In the genomic region with DNA sequence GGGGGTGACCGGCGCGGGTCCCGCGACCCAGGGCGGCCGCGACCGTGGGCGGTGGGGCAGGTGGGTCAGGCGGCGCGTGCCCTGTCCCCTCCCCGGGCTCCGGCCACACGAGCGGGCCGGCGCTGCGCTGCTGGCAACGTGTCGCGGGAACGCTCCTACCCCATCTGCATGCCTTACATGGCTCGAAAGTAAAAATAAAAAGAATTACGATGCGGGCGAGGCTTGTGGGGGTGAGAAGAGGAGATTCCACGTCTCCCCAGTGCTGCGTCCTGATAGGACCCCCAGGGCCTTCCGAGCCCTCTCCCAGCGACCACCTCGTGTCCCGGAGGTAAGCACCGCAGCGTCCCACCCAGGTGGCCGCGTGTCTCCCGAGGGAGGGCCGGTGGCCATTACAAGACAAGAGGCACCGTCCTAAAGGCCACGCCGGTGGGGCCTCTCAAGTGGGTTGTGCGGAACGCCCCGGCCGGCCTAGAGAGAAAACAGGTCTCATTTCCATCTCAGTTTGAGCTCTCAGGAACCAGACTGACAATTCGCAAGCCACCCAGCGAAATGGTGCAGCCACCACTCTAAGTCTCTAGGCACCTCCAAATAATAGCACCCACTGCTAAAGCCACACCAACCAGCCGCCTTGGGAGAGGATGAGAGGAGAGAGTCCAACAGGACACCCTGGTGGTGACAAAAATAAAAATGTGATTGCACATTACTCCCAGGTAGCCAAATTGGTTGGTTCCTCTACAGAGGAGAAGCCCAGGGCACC, we compare ENCODE assay signal across 8 cellular contexts. TPM values are rescaled to one million over a fixed set of nuclear protein-coding genes. Genes with fewer than 3 reads are reported as not detected.
DNase-seq lines count a peak whose midpoint lies in the region; ATAC-seq and TF ChIP-seq lines count a peak whose summit lies in the region.

No MANE protein-coding gene starts in this region.

- no peaks in the 10 kb centered on the region for H3K9me3 ChIP-seq in heart right ventricle
- H3K9me3 ChIP-seq in psoas muscle = no peaks in the 10 kb centered on the region

- POLR2A ChIA-PET in activated naive CD8-positive, alpha-beta T cell treated with anti-CD3 and anti-CD28 coated beads, Interleukin-2, amount 10 ng/mL, durations not matched to agents 7 days and 5 days (lab: Charles Lee) = interaction anchor here (0.7 to 1.4 kb wide), 5 partner anchors 12 to 365 kb away, joined by 3 to 6 read pairs (median 4); no protein-coding TSS in a partner anchor

- TF ChIP-seq CTCF in heart right ventricle (IDR thresholded peaks at IDR 0.05) (peak in 8 of 9 donors; percentile 14 to 55 (median 40)), psoas muscle (IDR thresholded peaks at IDR 0.05) (peak; percentile 59)

- H3K4me1 ChIP-seq in heart right ventricle = peaks cover 9 to 55% (median 39%) of the 10 kb centered on the region in 9 donors
- H3K4me1 ChIP-seq in psoas muscle = peaks cover 25% of the 10 kb centered on the region

- H3K4me1 Mint-ChIP-seq in activated naive CD8-positive, alpha-beta T cell treated with anti-CD3 and anti-CD28 coated beads, Interleukin-2, amount 10 ng/mL, durations not matched to agents 7 days and 5 days = peaks cover 35% of the 10 kb centered on the region

- peaks cover 23% of the 10 kb centered on the region for H3K36me3 Mint-ChIP-seq in activated naive CD8-positive, alpha-beta T cell treated with anti-CD3 and anti-CD28 coated beads, Interleukin-2, amount 10 ng/mL, durations not matched to agents 7 days and 5 days

- peak overlapping the region; percentile 82 for H3K4me3 Mint-ChIP-seq in activated naive CD8-positive, alpha-beta T cell treated with anti-CD3 and anti-CD28 coated beads, Interleukin-2, amount 10 ng/mL, durations not matched to agents 7 days and 5 days

- intact Hi-C loops in heart right ventricle (cut with DNase I) = loop anchor here in 7 of 10 donors (1.0 to 10.0 kb wide), 21 partner anchors 113 to 497 kb away; no protein-coding TSS in a partner anchor
- intact Hi-C loops in psoas muscle (cut with DNase I) = loop anchor here (1.0 to 10.0 kb wide), 5 partner anchors 200 to 377 kb away; no protein-coding TSS in a partner anchor

- H3K27ac ChIP-seq in heart right ventricle (peak overlapping the region; percentile 91 to 98 (median 94)), psoas muscle (peak overlapping the region; percentile 98)

- peak; percentile 44 for ATAC-seq in GM21825 (IDR thresholded peaks at IDR 0.05; ENCODE audit: unreplicated experiment)
- peak; percentile 54 for ATAC-seq in SK-N-SH treated with all-trans-retinoic acid at 6 μM for 48 hours
- ATAC-seq in activated naive CD8-positive, alpha-beta T cell treated with anti-CD3 and anti-CD28 coated beads, Interleukin-2, amount 10 ng/mL, durations not matched to agents 7 days and 5 days (ENCODE audit: low read depth) = peak; percentile 57
- peak; percentile 10 to 73 (median 43) for ATAC-seq in heart right ventricle
- peak; percentile 62 to 74 (median 65) for ATAC-seq in psoas muscle

- H3K27me3 ChIP-seq in heart right ventricle (no peaks in the 10 kb centered on the region), psoas muscle (ENCODE audit: insufficient read depth in 3 of 3, low read length in 2 of 3) (no peaks in the 10 kb centered on the region)

- peak overlapping the region; percentile 86 for H3K27ac Mint-ChIP-seq in activated naive CD8-positive, alpha-beta T cell treated with anti-CD3 and anti-CD28 coated beads, Interleukin-2, amount 10 ng/mL, durations not matched to agents 7 days and 5 days

- 1 to 2% methylated on average over 50 of the region's 50 CpGs for WGBS in heart right ventricle, 2 donors
- 1 to 2% (median 1%) methylated on average over 29 to 50 of the region's 50 CpGs for WGBS in psoas muscle, 3 donors

- H3K9me3 Mint-ChIP-seq in activated naive CD8-positive, alpha-beta T cell treated with anti-CD3 and anti-CD28 coated beads, Interleukin-2, amount 10 ng/mL, durations not matched to agents 7 days and 5 days = no peaks in the 10 kb centered on the region

- no peaks in the 10 kb centered on the region for H3K27me3 Mint-ChIP-seq in activated naive CD8-positive, alpha-beta T cell treated with anti-CD3 and anti-CD28 coated beads, Interleukin-2, amount 10 ng/mL, durations not matched to agents 7 days and 5 days

- peak; percentile 32 for DNase-seq in GF-D8 (lab: John Stamatoyannopoulos, UW)
- peak; percentile 59 for DNase-seq in LHCN-M2 (ENCODE audit: low read depth)
- peak; percentile 77 for DNase-seq in activated naive CD8-positive, alpha-beta T cell treated with anti-CD3 and anti-CD28 coated beads, Interleukin-2, amount 10 ng/mL, durations not matched to agents 7 days and 5 days
- DNase-seq in heart right ventricle = peak; percentile 55 to 61
- peak; percentile 62 to 81 for DNase-seq in psoas muscle
- DNase-seq in COLO829 (ENCODE audit: low spot score) = no peak

- H3K36me3 ChIP-seq in heart right ventricle = peaks cover 0 to 13% (median 0%) of the 10 kb centered on the region in 9 donors
- H3K36me3 ChIP-seq in psoas muscle (ENCODE audit: insufficient read depth in 1 of 2, low read depth in 1 of 2) = peaks cover 0 to 2% of the 10 kb centered on the region in 2 donors

- H3K4me3 ChIP-seq in heart right ventricle (peak overlapping the region; percentile 58 to 84 (median 69)), psoas muscle (peak overlapping the region; percentile 88)

TF ChIP-seq in SK-N-SH treated with all-trans-retinoic acid at 6 μM for 48 hours, 23 proteins besides CTCF, POLR2A, EP300 and RAD21 (continues in another document):
- TF ChIP-seq, protein P1, sequence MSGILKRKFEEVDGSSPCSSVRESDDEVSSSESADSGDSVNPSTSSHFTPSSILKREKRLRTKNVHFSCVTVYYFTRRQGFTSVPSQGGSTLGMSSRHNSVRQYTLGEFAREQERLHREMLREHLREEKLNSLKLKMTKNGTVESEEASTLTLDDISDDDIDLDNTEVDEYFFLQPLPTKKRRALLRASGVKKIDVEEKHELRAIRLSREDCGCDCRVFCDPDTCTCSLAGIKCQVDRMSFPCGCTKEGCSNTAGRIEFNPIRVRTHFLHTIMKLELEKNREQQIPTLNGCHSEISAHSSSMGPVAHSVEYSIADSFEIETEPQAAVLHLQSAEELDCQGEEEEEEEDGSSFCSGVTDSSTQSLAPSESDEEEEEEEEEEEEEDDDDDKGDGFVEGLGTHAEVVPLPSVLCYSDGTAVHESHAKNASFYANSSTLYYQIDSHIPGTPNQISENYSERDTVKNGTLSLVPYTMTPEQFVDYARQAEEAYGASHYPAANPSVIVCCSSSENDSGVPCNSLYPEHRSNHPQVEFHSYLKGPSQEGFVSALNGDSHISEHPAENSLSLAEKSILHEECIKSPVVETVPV (CRISPR knock-in tag; IDR thresholded peaks at IDR 0.05) = no peak
- TF ChIP-seq ZFP3 (CRISPR knock-in tag; IDR thresholded peaks at IDR 0.05) = no peak
- no peak for TF ChIP-seq ARNTL (CRISPR knock-in tag; IDR thresholded peaks at IDR 0.05; ENCODE audit: borderline replicate concordance, low read depth)
- no peak for TF ChIP-seq BACH2 (CRISPR knock-in tag; IDR thresholded peaks at IDR 0.05; ENCODE audit: borderline replicate concordance)
- TF ChIP-seq, protein P2, sequence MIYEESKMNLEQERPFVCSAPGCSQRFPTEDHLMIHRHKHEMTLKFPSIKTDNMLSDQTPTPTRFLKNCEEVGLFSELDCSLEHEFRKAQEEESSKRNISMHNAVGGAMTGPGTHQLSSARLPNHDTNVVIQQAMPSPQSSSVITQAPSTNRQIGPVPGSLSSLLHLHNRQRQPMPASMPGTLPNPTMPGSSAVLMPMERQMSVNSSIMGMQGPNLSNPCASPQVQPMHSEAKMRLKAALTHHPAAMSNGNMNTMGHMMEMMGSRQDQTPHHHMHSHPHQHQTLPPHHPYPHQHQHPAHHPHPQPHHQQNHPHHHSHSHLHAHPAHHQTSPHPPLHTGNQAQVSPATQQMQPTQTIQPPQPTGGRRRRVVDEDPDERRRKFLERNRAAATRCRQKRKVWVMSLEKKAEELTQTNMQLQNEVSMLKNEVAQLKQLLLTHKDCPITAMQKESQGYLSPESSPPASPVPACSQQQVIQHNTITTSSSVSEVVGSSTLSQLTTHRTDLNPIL (CRISPR knock-in tag; IDR thresholded peaks at IDR 0.05; ENCODE audit: low read depth) = no peak
- no peak for TF ChIP-seq PPARA (CRISPR knock-in tag; IDR thresholded peaks at IDR 0.05; ENCODE audit: borderline replicate concordance)
- no peak for TF ChIP-seq CSDC2 (CRISPR knock-in tag; IDR thresholded peaks at IDR 0.05)
- TF ChIP-seq ZNF8 (CRISPR knock-in tag; IDR thresholded peaks at IDR 0.05) = no peak
- TF ChIP-seq ZNF565 (CRISPR knock-in tag; conservative IDR thresholded peaks at IDR 0.05; ENCODE audit: low read depth) = no peak
- no peak for TF ChIP-seq SNAI2 (CRISPR knock-in tag; IDR thresholded peaks at IDR 0.05)
- no peak for TF ChIP-seq ZNF70 (CRISPR knock-in tag; IDR thresholded peaks at IDR 0.05)
- no peak for TF ChIP-seq ISL1 (CRISPR knock-in tag; IDR thresholded peaks at IDR 0.05)
- no peak for TF ChIP-seq TOX (CRISPR knock-in tag; IDR thresholded peaks at IDR 0.05; ENCODE audit: borderline replicate concordance)

RNA-seq across cellular contexts. Expression of a gene that starts 0.6 kb away (rescaled TPM):
- total RNA-seq in LHCN-M2 (2014; rRNA removed) (16.4 and 21.0 TPM in 2 replicates), heart right ventricle (100 to 1,000 TPM in 8 of 10 donors, 10 to 100 TPM in 2; 87.5 to 150 (median 114) TPM), psoas muscle (100 to 1,000 TPM in 2 of 4 donors, 10 to 100 TPM in 2; 73.6 to 123 (median 101) TPM)
- 13.0 TPM for polyA plus RNA-seq in LHCN-M2 (2012)
- 100 to 1,000 TPM; 101 to 102 TPM for total RNA-seq in activated naive CD8-positive, alpha-beta T cell treated with anti-CD3 and anti-CD28 coated beads, Interleukin-2, amount 10 ng/mL, durations not matched to agents 7 days and 5 days
- polyA plus RNA-seq in heart right ventricle (10 to 100 TPM; 13.0 to 21.1 TPM), psoas muscle (10 to 100 TPM; 10.1 to 47.3 (median 25.6) TPM)
